15 cellular contexts compared by ENCODE assay signal in the genomic region with DNA sequence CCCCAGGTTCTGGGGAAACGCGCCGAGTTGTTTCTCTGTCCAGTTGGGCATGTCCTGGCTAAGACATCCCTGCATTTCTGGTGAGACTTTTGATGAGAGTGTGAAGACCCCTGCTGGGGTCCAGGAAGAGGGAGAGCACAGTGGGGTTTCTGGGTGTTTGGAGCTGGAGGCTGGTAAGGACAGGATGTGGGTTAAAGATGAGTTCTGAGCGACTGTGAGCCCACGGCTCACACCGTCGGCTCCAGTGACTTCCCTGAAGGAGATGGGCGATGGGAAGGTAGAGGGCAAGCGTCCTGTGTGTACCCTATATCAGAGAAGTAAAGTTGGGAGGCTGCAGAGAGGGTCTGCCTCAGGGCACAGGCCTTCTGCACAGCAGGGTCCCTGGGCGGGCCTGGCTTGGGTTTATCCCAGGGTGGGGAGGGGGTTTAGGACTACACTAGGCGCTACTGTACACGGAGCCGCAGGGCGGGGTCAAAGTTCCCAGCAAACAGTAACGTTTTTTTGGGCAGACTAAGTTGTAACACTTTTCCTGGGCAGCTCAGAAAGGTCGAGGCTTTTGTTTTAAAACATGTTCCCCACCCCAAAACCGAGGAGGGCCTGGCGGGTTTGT. TPM values are rescaled to one million over a fixed set of nuclear protein-coding genes. Genes with fewer than 3 reads are reported as not detected.
DNase-seq lines count a peak whose midpoint lies in the region; ATAC-seq and TF ChIP-seq lines count a peak whose summit lies in the region.
"Had no signal": no experiment of that assay in that cellular context is flagged by ENCODE, and none has a peak within 500 bp of the region (broad histone marks: within the 10 kb centered on the region; RNA-seq: fewer than 3 reads in every experiment).

No MANE protein-coding gene starts in this region.

- no peaks in the 10 kb centered on the region for H3K36me3 ChIP-seq in HUES6 (ENCODE audit: control insufficient read depth, insufficient read depth, low read length)
- no peaks in the 10 kb centered on the region for H3K36me3 ChIP-seq in osteoblast (ENCODE audit: insufficient read depth, low read length)
- H3K36me3 ChIP-seq in smooth muscle cell (ENCODE audit: low read depth): no peaks in the 10 kb centered on the region
- H3K36me3 ChIP-seq: thyroid gland had no signal

- H3K27me3 ChIP-seq in HUES6 (ENCODE audit: control insufficient read depth, insufficient read depth, low read length) (peaks cover 100% of the 10 kb centered on the region), osteoblast (ENCODE audit: insufficient read depth, low read length) (peaks cover 80% of the 10 kb centered on the region), smooth muscle cell (ENCODE audit: low read depth) (peaks cover 100% of the 10 kb centered on the region)

- H3K4me1 ChIP-seq in HUES6 (ENCODE audit: control insufficient read depth, insufficient read depth, low read length) (peaks cover 40% of the 10 kb centered on the region), osteoblast (ENCODE audit: insufficient read depth, low read length) (no peaks in the 10 kb centered on the region), smooth muscle cell (ENCODE audit: low read depth) (peaks cover 38% of the 10 kb centered on the region)

- DNase-seq in AG04449 (ENCODE audit: low read depth, low spot score) (no peak), foreskin fibroblast (no peak), osteoblast (ENCODE audit: insufficient read length, low spot score, missing footprints) (peak; percentile 78), smooth muscle cell (lab: John Stamatoyannopoulos, UW; ENCODE audit: unreplicated experiment) (no peak), RKO (ENCODE audit: low spot score) (no peak), 8988T (no peak)
- DNase-seq: activated CD4-positive, alpha-beta T cell treated with anti-CD3 and anti-CD28 coated beads for 1 hour; AML-193; NCI-H226; stimulated activated CD4-positive, alpha-beta T cell treated with anti-CD3 and anti-CD28 coated beads, Interleukin-15, amount 100 ng/mL, for 24 hours; thyroid gland had no signal

- no peak overlapping the region for H3K27ac ChIP-seq in HUES6 (ENCODE audit: low read depth, low read length)
- H3K27ac ChIP-seq in osteoblast (ENCODE audit: low read depth, low read length): no peak overlapping the region
- no peak overlapping the region for H3K27ac ChIP-seq in smooth muscle cell (ENCODE audit: low read depth)
- H3K27ac ChIP-seq: thyroid gland had no signal

- H3F3A ChIP-seq in smooth muscle cell (ENCODE audit: low read depth): no peaks in the 10 kb centered on the region

- no peak for ATAC-seq in GM19328 (IDR thresholded peaks at IDR 0.05; ENCODE audit: unreplicated experiment)

- POLR2A ChIA-PET in AG04449 (lab: Yijun Ruan, JAX): interaction anchor here (1.3 to 2.5 kb wide), 2 partner anchors 63 to 104 kb away, joined by 4 to 7 read pairs; no protein-coding TSS in a partner anchor

- H3K4me3 ChIP-seq in AG04449 (ENCODE audit: low read depth, low read length) (peak overlapping the region; percentile 94), HUES6 (ENCODE audit: low read depth, low read length) (peak overlapping the region; percentile 49), foreskin fibroblast (ENCODE audit: low read depth in 1 of 2, low read length in 2 of 2) (peak overlapping the region; percentile 57 to 79), osteoblast (ENCODE audit: insufficient read depth, low read length) (no peak overlapping the region), smooth muscle cell (no peak overlapping the region)

- H3K9ac ChIP-seq in HUES6 (ENCODE audit: low read length) (no peak overlapping the region), smooth muscle cell (ENCODE audit: low read depth) (no peak overlapping the region)

- CTCF ChIA-PET in AG04449 (lab: Yijun Ruan, JAX): interaction anchor here (1.2 to 2.6 kb wide), 3 partner anchors 9 to 696 kb away, joined by 3 to 12 read pairs (median 4); no protein-coding TSS in a partner anchor

- TF ChIP-seq CTCF in AG04449 (IDR thresholded peaks at IDR 0.05; ENCODE audit: insufficient read depth, low read length, missing control alignments) (no peak), foreskin fibroblast (IDR thresholded peaks at IDR 0.05; ENCODE audit: low read depth, low read length) (no peak), osteoblast (IDR thresholded peaks at IDR 0.05; ENCODE audit: extremely low read depth, low read depth, low read length) (no peak), smooth muscle cell (IDR thresholded peaks at IDR 0.05; ENCODE audit: borderline replicate concordance, insufficient read depth, poor library complexity, severe bottlenecking) (no peak)

- H4K20me1 ChIP-seq in osteoblast (ENCODE audit: insufficient read depth, low read length) (no peaks in the 10 kb centered on the region), smooth muscle cell (ENCODE audit: low read depth) (no peaks in the 10 kb centered on the region)

- H3K79me2 ChIP-seq in osteoblast (ENCODE audit: insufficient read depth, low read length) (no peaks in the 10 kb centered on the region), smooth muscle cell (ENCODE audit: low read depth) (no peaks in the 10 kb centered on the region)

- WGBS in smooth muscle cell (ENCODE audit: low lambda C conversion rate): 2% methylated on average over 18 of the region's 18 CpGs

- H3K9me3 ChIP-seq in HUES6 (ENCODE audit: control insufficient read depth, insufficient read depth, low read depth, low read length): no peaks in the 10 kb centered on the region
- H3K9me3 ChIP-seq in osteoblast (ENCODE audit: low read depth, low read length): no peaks in the 10 kb centered on the region
- no peaks in the 10 kb centered on the region for H3K9me3 ChIP-seq in smooth muscle cell (replicated peaks; ENCODE audit: low read depth)
- H3K9me3 ChIP-seq: thyroid gland had no signal

- H3K4me2 ChIP-seq in osteoblast (ENCODE audit: insufficient read depth, low read length) (no peak overlapping the region), smooth muscle cell (no peak overlapping the region)

- H2AFZ ChIP-seq in osteoblast (ENCODE audit: low read length) (no peak overlapping the region), smooth muscle cell (ENCODE audit: low read depth) (no peak overlapping the region)

RNA-seq across cellular contexts. Expression of a gene that starts 3.6 kb away (rescaled TPM):
- total RNA-seq in osteoblast: 0.88 and 1.4 TPM in 2 replicates
- 0.27 TPM in 1 of 2 replicates, not detected in the other for total RNA-seq in smooth muscle cell
- not detected in 2 replicates for polyA plus RNA-seq in smooth muscle cell
- total RNA-seq: liver, OCI-LY7 had no signal
- polyA plus RNA-seq: liver had no signal

Comparison
In these comparisons a context has a peak if more than half of its experiments do, and no peak if none do; other contexts are left out.
1. H3K4me3 ChIP-seq: peak in AG04449 (single experiment), HUES6 (single experiment) and foreskin fibroblast (2 of 2); none in osteoblast (single experiment) and smooth muscle cell (single experiment).